In genomic region chr6:28124971-28125353, GRCh38 we compare ENCODE assay signal across 8 cellular contexts. TPM values are rescaled to one million over a fixed set of nuclear protein-coding genes. Genes with fewer than 3 reads are reported as not detected.
DNase-seq lines count a peak whose midpoint lies in the region; ATAC-seq and TF ChIP-seq lines count a peak whose summit lies in the region.

No MANE protein-coding gene starts in this region.

- H3K36me3 ChIP-seq in CD8-positive, alpha-beta memory T cell (ENCODE audit: insufficient read depth, low read length), result peaks cover 6% of the 10 kb centered on the region
- H3K36me3 ChIP-seq in mucosa of rectum (ENCODE audit: control insufficient read depth in 2 of 2, insufficient read depth in 2 of 2, low read length in 2 of 2), result peaks cover 8 to 36% of the 10 kb centered on the region in 2 donors

- H3K27me3 ChIP-seq in CD8-positive, alpha-beta memory T cell (ENCODE audit: insufficient read depth, low read length, poor library complexity, severe bottlenecking), result no peaks in the 10 kb centered on the region
- H3K27me3 ChIP-seq in mucosa of rectum (ENCODE audit: control insufficient read depth in 2 of 2, insufficient read depth in 2 of 2, low read length in 2 of 2), result no peaks in the 10 kb centered on the region

- POLR2A ChIA-PET in CD8-positive, alpha-beta memory T cell (lab: Charles Lee), result interaction anchor here (1.0 to 3.5 kb wide), 4 partner anchors 12 to 21 kb away, joined by 3 to 26 read pairs (median 7); partner anchors contain the start of gene ZKSCAN8
- POLR2A ChIA-PET in MCF 10A (lab: Yijun Ruan, JAX), result interaction anchor here (0.9 to 8.1 kb wide), 8 partner anchors 8 to 231 kb away, joined by 3 to 112 read pairs (median 6); partner anchors contain the start of genes ZKSCAN8, ZNF165 and ZSCAN9

- peaks cover 43 to 65% (median 65%) of the 10 kb centered on the region in 3 donors for H3K4me1 Mint-ChIP-seq in CD8-positive, alpha-beta memory T cell
- peaks cover 41% of the 10 kb centered on the region for H3K4me1 Mint-ChIP-seq in MCF 10A (ENCODE audit: insufficient read depth, unreplicated experiment)

- H3K27me3 Mint-ChIP-seq in CD8-positive, alpha-beta memory T cell, result peaks cover 0 to 1% of the 10 kb centered on the region in 2 donors
- H3K27me3 Mint-ChIP-seq in MCF 10A (ENCODE audit: insufficient read depth, unreplicated experiment), result no peaks in the 10 kb centered on the region

- peak; percentile 10 for ATAC-seq in HG03175 (IDR thresholded peaks at IDR 0.05; ENCODE audit: unreplicated experiment)

- DNase-seq in CD8-positive, alpha-beta memory T cell, result peak in 2 of 5 donors; percentile 37 to 50
- DNase-seq in MCF 10A (ENCODE audit: unreplicated experiment), result no peak
- no peak for DNase-seq in NCI-H748 treated with DMSO at 0.1 percent for 48 hours (lab: John Stamatoyannopoulos, UW)
- no peak for DNase-seq in NCI-H2081 (lab: John Stamatoyannopoulos, UW)
- no peak for DNase-seq in effector CD8-positive, alpha-beta T cell (lab: John Stamatoyannopoulos, UW)
- no peak for DNase-seq in DMS53 (lab: John Stamatoyannopoulos, UW)

- peak overlapping the region; percentile 81 for H3K4me3 ChIP-seq in CD8-positive, alpha-beta memory T cell (ENCODE audit: low read length)
- H3K4me3 ChIP-seq in mucosa of rectum (ENCODE audit: low read length in 2 of 2), result peak overlapping the region; percentile 76 to 94

- H3K9me3 ChIP-seq in CD8-positive, alpha-beta memory T cell (ENCODE audit: low read length), result no peaks in the 10 kb centered on the region
- no peaks in the 10 kb centered on the region for H3K9me3 ChIP-seq in mucosa of rectum (ENCODE audit: control insufficient read depth in 2 of 2, low read length in 2 of 2)

- intact Hi-C loops in MCF 10A (cut with micrococcal nuclease), result loop anchor here (1.0 kb wide), 1 partner anchor 45 kb away; the partner anchor contains the start of gene ZNF165

- H3K27ac Mint-ChIP-seq in CD8-positive, alpha-beta memory T cell, result peak overlapping the region; percentile 90 to 99 (median 98)
- H3K27ac Mint-ChIP-seq in MCF 10A (ENCODE audit: low read depth, unreplicated experiment), result peak overlapping the region; percentile 87

- H3K9me3 Mint-ChIP-seq in CD8-positive, alpha-beta memory T cell, result no peaks in the 10 kb centered on the region
- no peaks in the 10 kb centered on the region for H3K9me3 Mint-ChIP-seq in MCF 10A (ENCODE audit: unreplicated experiment)

- CTCF ChIA-PET in CD8-positive, alpha-beta memory T cell (lab: Charles Lee), result interaction anchor here (1.0 to 2.3 kb wide), 5 partner anchors 12 to 231 kb away, joined by 3 to 8 read pairs (median 6); partner anchors contain the start of genes ZKSCAN8 and ZSCAN26
- CTCF ChIA-PET in MCF 10A (lab: Yijun Ruan, JAX), result interaction anchor here (0.7 to 2.2 kb wide), 4 partner anchors 8 to 462 kb away, joined by 3 to 7 read pairs (median 4); no protein-coding TSS in a partner anchor

- H3K4me1 ChIP-seq in CD8-positive, alpha-beta memory T cell (ENCODE audit: insufficient read depth, low read length), result peaks cover 20% of the 10 kb centered on the region
- peaks cover 3 to 8% of the 10 kb centered on the region in 2 donors for H3K4me1 ChIP-seq in mucosa of rectum (ENCODE audit: control insufficient read depth in 2 of 2, insufficient read depth in 2 of 2, low read length in 2 of 2)

- peak overlapping the region; percentile 73 to 90 for H3K9ac ChIP-seq in mucosa of rectum (ENCODE audit: low read depth in 1 of 2, low read length in 2 of 2)

- H3K4me3 Mint-ChIP-seq in CD8-positive, alpha-beta memory T cell, result peak overlapping the region; percentile 94 to 98 (median 97)
- H3K4me3 Mint-ChIP-seq in MCF 10A (ENCODE audit: unreplicated experiment), result peak overlapping the region; percentile 84

- no peak for TF ChIP-seq CTCF in MCF 10A (IDR thresholded peaks at IDR 0.05; ENCODE audit: unreplicated experiment)

- peak overlapping the region; percentile 74 for H3K27ac ChIP-seq in CD8-positive, alpha-beta memory T cell (ENCODE audit: low read depth, low read length)
- H3K27ac ChIP-seq in mucosa of rectum (ENCODE audit: low read depth in 2 of 2, low read length in 2 of 2), result peak overlapping the region; percentile 30 to 69

- TSS peak; percentile 49 for BruUV-seq in MCF 10A (replicated peaks; lab: Mats Ljungman, UMichigan)

- peaks cover 6 to 68% (median 14%) of the 10 kb centered on the region in 3 donors for H3K36me3 Mint-ChIP-seq in CD8-positive, alpha-beta memory T cell
- peaks cover 43% of the 10 kb centered on the region for H3K36me3 Mint-ChIP-seq in MCF 10A (ENCODE audit: insufficient read depth, unreplicated experiment)

RNA-seq across cellular contexts. Expression of gene ZSCAN16, which starts 0.6 kb away (rescaled TPM):
- total RNA-seq in CD8-positive, alpha-beta memory T cell, result 1 to 10 TPM; 5.3 to 5.8 TPM
- 11.5 TPM for polyA plus RNA-seq in CD8-positive, alpha-beta memory T cell
- 2.6 and 4.4 TPM in 2 replicates for total RNA-seq in MCF 10A (2022)

RNA-seq across cellular contexts. Expression of gene ZKSCAN8, which starts 16.7 kb away (rescaled TPM):
- 10 to 100 TPM; 15.6 to 17.4 TPM for total RNA-seq in CD8-positive, alpha-beta memory T cell
- 1.9 TPM for polyA plus RNA-seq in CD8-positive, alpha-beta memory T cell
- 26.7 and 27.9 TPM in 2 replicates for total RNA-seq in MCF 10A (2022)

RNA-seq across cellular contexts. Expression of gene ZNF165, which starts 44.6 kb away (rescaled TPM):
- 1 to 10 TPM; 1.6 to 1.9 TPM for total RNA-seq in CD8-positive, alpha-beta memory T cell
- polyA plus RNA-seq in CD8-positive, alpha-beta memory T cell, result 0.78 TPM
- total RNA-seq in MCF 10A (2022), result 7.1 and 10.8 TPM in 2 replicates
